8 cellular contexts compared by ENCODE assay signal in genomic region chr16:4957720-4958509, GRCh38. TPM values are rescaled to one million over a fixed set of nuclear protein-coding genes. Genes with fewer than 3 reads are reported as not detected.
DNase-seq lines count a peak whose midpoint lies in the region; ATAC-seq lines count a peak whose summit lies in the region.

SEC14L5 (plus strand) TSS chr16:4958330; CDS start chr16:4959324, 994 bp downstream.

- H2AFZ ChIP-seq in ACC112 (ENCODE audit: low read length, unreplicated experiment): peak within 1 kb of the TSS; percentile 65

- H3K27me3 ChIP-seq in ACC112 (ENCODE audit: insufficient read depth, low read length): peaks cover 29% of the 10 kb centered on the region

- peak within 1 kb of the TSS; percentile 72 for H3K4me3 ChIP-seq in ACC112 (ENCODE audit: low read depth, low read length)

- ATAC-seq in GM19023 (IDR thresholded peaks at IDR 0.05; ENCODE audit: unreplicated experiment): peak; percentile 49
- ATAC-seq in HG03439 (IDR thresholded peaks at IDR 0.05; ENCODE audit: unreplicated experiment): peak; percentile 59
- ATAC-seq in left lobe of liver: peak; percentile 88

- H3K36me3 ChIP-seq in ACC112 (ENCODE audit: insufficient read depth, low read length): no peaks in the 10 kb centered on the region

- peak; percentile 99 for DNase-seq in NCI-H69 (lab: John Stamatoyannopoulos, UW)
- peak; percentile 89 to 90 for DNase-seq in activated CD4-positive, alpha-beta T cell treated with anti-CD3 and anti-CD28 coated beads, Interleukin-2, amount 50 U/mL, for 4 hours
- DNase-seq in dermis blood vessel endothelial cell: peak; percentile 98
- DNase-seq in left lobe of liver (ENCODE audit: low spot score): peak; percentile 100
- peak; percentile 81 to 83 for DNase-seq in stimulated activated CD4-positive, alpha-beta T cell treated with anti-CD3 and anti-CD28 coated beads, Interleukin-1b, Interleukin-23, amount 100 ng/mL, for 4 hours (ENCODE audit: low read depth in 2 of 2)

- no peaks in the 10 kb centered on the region for H3K79me2 ChIP-seq in ACC112 (ENCODE audit: control insufficient read depth, insufficient read depth, low read length, unreplicated experiment)

- H3K27ac ChIP-seq in ACC112 (ENCODE audit: low read depth, low read length): no peak within 1 kb of the TSS

- H3K4me1 ChIP-seq in ACC112 (ENCODE audit: control insufficient read depth, insufficient read depth, low read length, unreplicated experiment): peaks cover 7% of the 10 kb centered on the region

RNA-seq across cellular contexts. Expression of gene SEC14L5, which starts in this region (rescaled TPM):
- total RNA-seq in dermis blood vessel endothelial cell: 0.14 TPM in 1 of 2 replicates, not detected in the other
- total RNA-seq in left lobe of liver: 0.33 TPM

Comparison
In these comparisons a context has a peak if more than half of its experiments do, and no peak if none do; other contexts are left out.
1. Peak in DNase-seq in dermis blood vessel endothelial cell; RNA of the gene not detected or under 1 TPM.
2. Peak in DNase-seq and ATAC-seq in left lobe of liver; RNA of the gene not detected or under 1 TPM.